ENCODE assay signal across 13 cellular contexts in the genomic region with DNA sequence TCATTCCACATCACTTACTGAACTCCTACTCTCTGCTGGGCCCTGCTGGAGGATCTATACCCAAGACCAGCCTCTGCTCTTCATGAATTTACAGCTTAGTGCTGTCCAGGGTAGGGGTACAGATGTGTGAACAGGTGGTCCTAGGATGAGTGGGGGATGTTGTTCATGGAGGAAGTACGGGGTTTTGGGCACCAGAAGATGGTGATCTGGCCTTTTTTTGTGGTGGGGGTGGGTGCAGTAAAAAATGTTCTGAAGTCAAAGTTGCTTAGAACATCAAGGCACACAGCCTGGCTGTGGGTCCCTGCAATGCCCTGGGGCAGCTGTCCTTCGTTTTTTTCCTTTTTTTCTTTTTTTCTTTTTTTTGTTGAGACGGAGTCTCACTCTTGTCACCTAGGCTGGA. TPM values are rescaled to one million over a fixed set of nuclear protein-coding genes. Genes with fewer than 3 reads are reported as not detected.
A peak's percentile ranks its signal among the peaks of the same experiment; 100 is the strongest.
DNase-seq lines count a peak whose midpoint lies in the region; ATAC-seq, FAIRE-seq and TF ChIP-seq lines count a peak whose summit lies in the region.
"Had no signal": no experiment of that assay in that cellular context is flagged by ENCODE, and none has a peak within 500 bp of the region (broad histone marks: within the 10 kb centered on the region; RNA-seq: fewer than 3 reads in every experiment).

No MANE protein-coding gene starts in this region.

- POLR2A ChIA-PET in WTC11 (lab: Charles Lee), result interaction anchor here (0.7 kb wide), 1 partner anchor 188 kb away, joined by 3 read pairs; no protein-coding TSS in a partner anchor

- no peaks in the 10 kb centered on the region for H3K27me3 Mint-ChIP-seq in activated naive CD4-positive, alpha-beta T cell treated with anti-CD3 and anti-CD28 coated beads, Interleukin-2, amount 50 U/mL, for 24 hours
- H3K27me3 Mint-ChIP-seq in activated naive CD4-positive, alpha-beta T cell treated with anti-CD3 and anti-CD28 coated beads, Interleukin-2, amount 10 ng/mL, durations not matched to agents 7 days and 5 days, result peaks cover 2% of the 10 kb centered on the region
- no peaks in the 10 kb centered on the region for H3K27me3 Mint-ChIP-seq in WTC11 (ENCODE audit: low read depth)

- CTCF ChIA-PET in activated naive CD4-positive, alpha-beta T cell treated with anti-CD3 and anti-CD28 coated beads, Interleukin-2, amount 10 ng/mL, durations not matched to agents 7 days and 5 days (lab: Charles Lee), result interaction anchor here (0.8 to 2.7 kb wide), 3 partner anchors 11 to 15 kb away, joined by 3 to 11 read pairs (median 3); no protein-coding TSS in a partner anchor
- CTCF ChIA-PET in WTC11 (lab: Charles Lee), result interaction anchor here (3.1 kb wide), 1 partner anchor 13 kb away, joined by 10 read pairs; no protein-coding TSS in a partner anchor

- H3K4me1 Mint-ChIP-seq in activated naive CD4-positive, alpha-beta T cell treated with anti-CD3 and anti-CD28 coated beads, Interleukin-2, amount 50 U/mL, for 24 hours, result peaks cover 33% of the 10 kb centered on the region
- peaks cover 36% of the 10 kb centered on the region for H3K4me1 Mint-ChIP-seq in activated naive CD4-positive, alpha-beta T cell treated with anti-CD3 and anti-CD28 coated beads, Interleukin-2, amount 10 ng/mL, durations not matched to agents 7 days and 5 days
- H3K4me1 Mint-ChIP-seq in WTC11, result peaks cover 52% of the 10 kb centered on the region

- H3K36me3 ChIP-seq in H7 (replicated peaks; ENCODE audit: control insufficient read depth, insufficient read depth, low read length), result no peaks in the 10 kb centered on the region

- no peaks in the 10 kb centered on the region for H3K36me3 Mint-ChIP-seq in activated naive CD4-positive, alpha-beta T cell treated with anti-CD3 and anti-CD28 coated beads, Interleukin-2, amount 50 U/mL, for 24 hours
- H3K36me3 Mint-ChIP-seq in activated naive CD4-positive, alpha-beta T cell treated with anti-CD3 and anti-CD28 coated beads, Interleukin-2, amount 10 ng/mL, durations not matched to agents 7 days and 5 days, result no peaks in the 10 kb centered on the region
- no peaks in the 10 kb centered on the region for H3K36me3 Mint-ChIP-seq in WTC11

- TF ChIP-seq CTCF in WTC11 (IDR thresholded peaks at IDR 0.05), result no peak

- no peak overlapping the region for H3K27ac Mint-ChIP-seq in activated naive CD4-positive, alpha-beta T cell treated with anti-CD3 and anti-CD28 coated beads, Interleukin-2, amount 50 U/mL, for 24 hours
- H3K27ac Mint-ChIP-seq in activated naive CD4-positive, alpha-beta T cell treated with anti-CD3 and anti-CD28 coated beads, Interleukin-2, amount 10 ng/mL, durations not matched to agents 7 days and 5 days, result no peak overlapping the region
- peak overlapping the region; percentile 57 for H3K27ac Mint-ChIP-seq in WTC11

- ATAC-seq in WTC11, result no peak
- ATAC-seq: HepG2 had no signal

- no peak for DNase-seq in activated naive CD4-positive, alpha-beta T cell treated with anti-CD3 and anti-CD28 coated beads, Interleukin-2, amount 10 ng/mL, durations not matched to agents 7 days and 5 days
- DNase-seq in H7, result peak; percentile 19
- no peak for DNase-seq in WTC11 (ENCODE audit: low spot score)
- no peak for DNase-seq in urothelium cell line (ENCODE audit: low spot score)
- DNase-seq in HUDEP-2 (lab: John Stamatoyannopoulos, UW; ENCODE audit: unreplicated experiment in 76 of 76), result no peak
- no peak for DNase-seq in A172 (ENCODE audit: low spot score)
- DNase-seq: COR-L47, DMS53, NCI-H187 treated with DMSO at 0.1 percent for 48 hours, SIG-M5 had no signal

- FAIRE-seq in urothelium cell line (lab: Jason Lieb, UNC), result peak; percentile 86
- FAIRE-seq: GM18507, HepG2 had no signal

- no peak overlapping the region for H3K4me3 ChIP-seq in H7 (ENCODE audit: insufficient read depth, low read depth, low read length)

- no peaks in the 10 kb centered on the region for H3K9me3 Mint-ChIP-seq in activated naive CD4-positive, alpha-beta T cell treated with anti-CD3 and anti-CD28 coated beads, Interleukin-2, amount 50 U/mL, for 24 hours
- no peaks in the 10 kb centered on the region for H3K9me3 Mint-ChIP-seq in activated naive CD4-positive, alpha-beta T cell treated with anti-CD3 and anti-CD28 coated beads, Interleukin-2, amount 10 ng/mL, durations not matched to agents 7 days and 5 days
- peaks cover 6% of the 10 kb centered on the region; the same call in 1 of the 2 replicates for H3K9me3 Mint-ChIP-seq in WTC11

- H3K4me3 Mint-ChIP-seq in activated naive CD4-positive, alpha-beta T cell treated with anti-CD3 and anti-CD28 coated beads, Interleukin-2, amount 50 U/mL, for 24 hours, result peak overlapping the region; percentile 23
- H3K4me3 Mint-ChIP-seq in activated naive CD4-positive, alpha-beta T cell treated with anti-CD3 and anti-CD28 coated beads, Interleukin-2, amount 10 ng/mL, durations not matched to agents 7 days and 5 days, result no peak overlapping the region
- no peak overlapping the region for H3K4me3 Mint-ChIP-seq in WTC11

- H3K27me3 ChIP-seq in H7 (ENCODE audit: control insufficient read depth, insufficient read depth, low read length), result no peaks in the 10 kb centered on the region

TF ChIP-seq in WTC11, 78 proteins besides CTCF, POLR2A, EP300 and RAD21:
- TF ChIP-seq, protein P1, sequence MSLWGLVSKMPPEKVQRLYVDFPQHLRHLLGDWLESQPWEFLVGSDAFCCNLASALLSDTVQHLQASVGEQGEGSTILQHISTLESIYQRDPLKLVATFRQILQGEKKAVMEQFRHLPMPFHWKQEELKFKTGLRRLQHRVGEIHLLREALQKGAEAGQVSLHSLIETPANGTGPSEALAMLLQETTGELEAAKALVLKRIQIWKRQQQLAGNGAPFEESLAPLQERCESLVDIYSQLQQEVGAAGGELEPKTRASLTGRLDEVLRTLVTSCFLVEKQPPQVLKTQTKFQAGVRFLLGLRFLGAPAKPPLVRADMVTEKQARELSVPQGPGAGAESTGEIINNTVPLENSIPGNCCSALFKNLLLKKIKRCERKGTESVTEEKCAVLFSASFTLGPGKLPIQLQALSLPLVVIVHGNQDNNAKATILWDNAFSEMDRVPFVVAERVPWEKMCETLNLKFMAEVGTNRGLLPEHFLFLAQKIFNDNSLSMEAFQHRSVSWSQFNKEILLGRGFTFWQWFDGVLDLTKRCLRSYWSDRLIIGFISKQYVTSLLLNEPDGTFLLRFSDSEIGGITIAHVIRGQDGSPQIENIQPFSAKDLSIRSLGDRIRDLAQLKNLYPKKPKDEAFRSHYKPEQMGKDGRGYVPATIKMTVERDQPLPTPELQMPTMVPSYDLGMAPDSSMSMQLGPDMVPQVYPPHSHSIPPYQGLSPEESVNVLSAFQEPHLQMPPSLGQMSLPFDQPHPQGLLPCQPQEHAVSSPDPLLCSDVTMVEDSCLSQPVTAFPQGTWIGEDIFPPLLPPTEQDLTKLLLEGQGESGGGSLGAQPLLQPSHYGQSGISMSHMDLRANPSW (CRISPR knock-in tag; conservative IDR thresholded peaks at IDR 0.05; ENCODE audit: low read depth), result no peak
- TF ChIP-seq FOXP1 (CRISPR knock-in tag; IDR thresholded peaks at IDR 0.05; ENCODE audit: borderline replicate concordance), result no peak
TF ChIP-seq in WTC11: peak in this region for 0.

RNA-seq across cellular contexts. Expression of a gene that starts 34.2 kb away (rescaled TPM):
- 23.3 and 44.4 TPM in 2 replicates for total RNA-seq in H7 (2014; rRNA removed; shearing (Covaris generic))
- total RNA-seq in WTC11 (2021), result 89.2 to 99.6 TPM (median 90.3 TPM) in 3 replicates
- total RNA-seq in A172 (2014; rRNA removed; shearing (Covaris generic)), result 16.4 and 22.4 TPM in 2 replicates
